8 cellular contexts compared by ENCODE assay signal in the genomic region with DNA sequence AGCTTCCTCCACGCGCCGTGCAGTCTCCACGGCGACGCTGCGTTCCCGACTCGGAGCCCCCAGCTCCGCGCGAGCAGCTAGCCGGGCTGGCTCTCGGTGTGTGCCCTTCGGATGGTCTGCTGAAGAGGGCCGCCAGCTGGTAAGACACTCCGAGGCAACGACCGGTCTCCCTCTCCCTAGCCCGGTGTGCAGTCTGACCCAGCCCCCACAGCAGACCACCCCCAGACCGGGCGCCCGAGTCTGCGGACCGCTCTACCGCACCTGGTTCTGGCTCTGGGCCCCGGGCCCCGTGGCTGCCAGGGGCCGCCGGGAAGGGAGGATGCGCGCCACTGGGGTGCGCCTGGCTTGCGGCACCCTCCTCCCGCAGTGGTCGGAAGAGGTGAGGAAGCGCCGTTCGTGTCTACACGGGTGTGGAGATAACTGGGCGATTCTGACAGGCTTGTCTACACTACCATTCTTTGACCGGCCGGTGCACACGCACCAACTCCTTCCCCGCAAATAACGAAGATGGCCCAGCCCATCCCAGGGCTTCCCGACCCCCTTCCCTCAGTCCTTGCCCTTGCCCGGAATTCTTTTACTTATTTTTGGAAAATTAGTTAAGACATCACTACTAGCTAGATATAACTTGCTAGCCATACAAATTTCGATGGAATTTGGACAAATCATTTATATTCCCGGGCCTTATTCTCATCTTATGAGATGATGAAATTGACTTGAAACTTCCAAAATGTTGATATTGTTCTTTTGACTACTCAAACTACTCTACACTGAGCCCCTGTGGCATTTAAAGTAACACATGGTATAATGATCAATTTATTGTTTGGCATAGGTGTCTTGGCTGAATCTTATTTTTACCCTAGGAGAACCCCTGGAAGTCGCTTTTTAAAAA. TPM values are rescaled to one million over a fixed set of nuclear protein-coding genes. Genes with fewer than 3 reads are reported as not detected.
DNase-seq lines count a peak whose midpoint lies in the region; ATAC-seq and TF ChIP-seq lines count a peak whose summit lies in the region.

No MANE protein-coding gene starts in this region.

- ATAC-seq in GM21381 (IDR thresholded peaks at IDR 0.05; ENCODE audit: unreplicated experiment): no peak

- TF ChIP-seq CTCF in HEK293 (tag by site-specific recombination; IDR thresholded peaks at IDR 0.05): peak; percentile 65
- TF ChIP-seq CTCF in cardiac muscle cell (IDR thresholded peaks at IDR 0.05; ENCODE audit: low read depth, low read length): no peak

- H3K9me3 ChIP-seq in HEK293 (ENCODE audit: control insufficient read depth, insufficient read depth, low read depth, low read length) (no peaks in the 10 kb centered on the region), cardiac muscle cell (ENCODE audit: low read depth) (no peaks in the 10 kb centered on the region)

- peak; percentile 55 for DNase-seq in NCI-H2171 treated with DMSO at 0.1 percent for 48 hours (lab: John Stamatoyannopoulos, UW)
- DNase-seq in NCI-H2171 (lab: John Stamatoyannopoulos, UW): no peak
- DNase-seq in NCI-H146 (lab: John Stamatoyannopoulos, UW): peak; percentile 44
- peak; percentile 2 for DNase-seq in activated T-helper 9 cell treated with anti-CD3 and anti-CD28 coated beads, Interleukin-2, amount 50 U/mL, for 16 hours (ENCODE audit: low read depth)
- DNase-seq in cardiac muscle cell (ENCODE audit: low read depth in 1 of 2, low spot score in 1 of 2): peak in 1 of 2 donors; percentile 0

- POLR2A ChIA-PET in HEK293 (lab: Yijun Ruan, JAX): interaction anchor here (0.6 to 1.4 kb wide), 3 partner anchors 45 to 1628 kb away, joined by 3 to 4 read pairs (median 3); a partner anchor contains a TSS

- peak overlapping the region; percentile 83 for H3K4me3 ChIP-seq in HEK293 (ENCODE audit: low read depth, low read length)
- H3K4me3 ChIP-seq in cardiac muscle cell: peak overlapping the region; percentile 75
- peak overlapping the region; percentile 76 for H3K4me3 ChIP-seq in rectal smooth muscle tissue (ENCODE audit: low read length)

- peaks cover under 1% of the 10 kb centered on the region; the same call in 1 of the 2 replicates for H3K4me1 ChIP-seq in HEK293 (ENCODE audit: control insufficient read depth, insufficient read depth, low read length)
- peaks cover 3% of the 10 kb centered on the region for H3K4me1 ChIP-seq in cardiac muscle cell (ENCODE audit: low read depth)
- no peaks in the 10 kb centered on the region for H3K4me1 ChIP-seq in rectal smooth muscle tissue (ENCODE audit: control insufficient read depth, insufficient read depth, low read length)

- H3K27me3 ChIP-seq in cardiac muscle cell (no peaks in the 10 kb centered on the region), rectal smooth muscle tissue (ENCODE audit: control insufficient read depth, insufficient read depth, low read length) (no peaks in the 10 kb centered on the region)

- no peaks in the 10 kb centered on the region for H3K36me3 ChIP-seq in HEK293 (ENCODE audit: control insufficient read depth in 2 of 2, insufficient read depth in 1 of 2, low read length in 2 of 2)
- H3K36me3 ChIP-seq in cardiac muscle cell: no peaks in the 10 kb centered on the region
- no peaks in the 10 kb centered on the region for H3K36me3 ChIP-seq in rectal smooth muscle tissue (ENCODE audit: control insufficient read depth, insufficient read depth, low read length)

- no peak overlapping the region for H3K9ac ChIP-seq in rectal smooth muscle tissue (ENCODE audit: low read length)

- CTCF ChIA-PET in HEK293 (lab: Yijun Ruan, JAX): interaction anchor here (0.6 to 2.0 kb wide), 5 partner anchors 10 to 1604 kb away, joined by 3 to 8 read pairs (median 4); no protein-coding TSS in a partner anchor

- H3K27ac ChIP-seq in HEK293 (ENCODE audit: extremely low read depth, low read depth, low read length) (peak overlapping the region; percentile 74; the same call in 1 of the 2 replicates), cardiac muscle cell (peak overlapping the region; percentile 2), rectal smooth muscle tissue (ENCODE audit: low read depth, low read length) (peak overlapping the region; percentile 7)

TF ChIP-seq in HEK293, 187 proteins besides CTCF, POLR2A, EP300 and RAD21 (continues in another document):
- peak; percentile 40; the same call in 1 of the 2 replicates for TF ChIP-seq KLF16 (tag by site-specific recombination; IDR thresholded peaks at IDR 0.05)
- TF ChIP-seq, protein P1, sequence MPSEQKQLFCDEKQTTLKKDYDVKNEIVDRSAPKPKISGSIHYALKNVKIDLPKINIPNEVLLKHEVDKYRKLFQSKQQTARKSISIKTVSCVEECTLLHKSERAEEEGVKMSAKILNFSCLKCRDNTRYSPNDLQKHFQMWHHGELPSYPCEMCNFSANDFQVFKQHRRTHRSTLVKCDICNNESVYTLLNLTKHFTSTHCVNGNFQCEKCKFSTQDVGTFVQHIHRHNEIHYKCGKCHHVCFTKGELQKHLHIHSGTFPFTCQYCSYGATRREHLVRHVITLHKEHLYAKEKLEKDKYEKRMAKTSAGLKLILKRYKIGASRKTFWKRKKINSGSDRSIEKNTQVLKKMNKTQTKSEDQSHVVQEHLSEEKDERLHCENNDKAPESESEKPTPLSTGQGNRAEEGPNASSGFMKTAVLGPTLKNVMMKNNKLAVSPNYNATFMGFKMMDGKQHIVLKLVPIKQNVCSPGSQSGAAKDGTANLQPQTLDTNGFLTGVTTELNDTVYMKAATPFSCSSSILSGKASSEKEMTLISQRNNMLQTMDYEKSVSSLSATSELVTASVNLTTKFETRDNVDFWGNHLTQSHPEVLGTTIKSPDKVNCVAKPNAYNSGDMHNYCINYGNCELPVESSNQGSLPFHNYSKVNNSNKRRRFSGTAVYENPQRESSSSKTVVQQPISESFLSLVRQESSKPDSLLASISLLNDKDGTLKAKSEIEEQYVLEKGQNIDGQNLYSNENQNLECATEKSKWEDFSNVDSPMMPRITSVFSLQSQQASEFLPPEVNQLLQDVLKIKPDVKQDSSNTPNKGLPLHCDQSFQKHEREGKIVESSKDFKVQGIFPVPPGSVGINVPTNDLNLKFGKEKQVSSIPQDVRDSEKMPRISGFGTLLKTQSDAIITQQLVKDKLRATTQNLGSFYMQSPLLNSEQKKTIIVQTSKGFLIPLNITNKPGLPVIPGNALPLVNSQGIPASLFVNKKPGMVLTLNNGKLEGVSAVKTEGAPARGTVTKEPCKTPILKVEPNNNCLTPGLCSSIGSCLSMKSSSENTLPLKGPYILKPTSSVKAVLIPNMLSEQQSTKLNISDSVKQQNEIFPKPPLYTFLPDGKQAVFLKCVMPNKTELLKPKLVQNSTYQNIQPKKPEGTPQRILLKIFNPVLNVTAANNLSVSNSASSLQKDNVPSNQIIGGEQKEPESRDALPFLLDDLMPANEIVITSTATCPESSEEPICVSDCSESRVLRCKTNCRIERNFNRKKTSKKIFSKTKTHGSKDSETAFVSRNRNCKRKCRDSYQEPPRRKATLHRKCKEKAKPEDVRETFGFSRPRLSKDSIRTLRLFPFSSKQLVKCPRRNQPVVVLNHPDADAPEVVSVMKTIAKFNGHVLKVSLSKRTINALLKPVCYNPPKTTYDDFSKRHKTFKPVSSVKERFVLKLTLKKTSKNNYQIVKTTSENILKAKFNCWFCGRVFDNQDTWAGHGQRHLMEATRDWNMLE (tag by site-specific recombination; conservative IDR thresholded peaks at IDR 0.05; ENCODE audit: low read depth): no peak
- no peak for TF ChIP-seq ZNF221 (tag by site-specific recombination; IDR thresholded peaks at IDR 0.05; ENCODE audit: borderline replicate concordance)
- TF ChIP-seq ZNF501 (tag by site-specific recombination; IDR thresholded peaks at IDR 0.05): 0 out of 2 replicates have a peak, but pooled peaks have one; percentile 27
- peak; percentile 61; the same call in 1 of the 2 replicates for TF ChIP-seq ZEB2 (tag by site-specific recombination; IDR thresholded peaks at IDR 0.05)
- TF ChIP-seq, protein P2, sequence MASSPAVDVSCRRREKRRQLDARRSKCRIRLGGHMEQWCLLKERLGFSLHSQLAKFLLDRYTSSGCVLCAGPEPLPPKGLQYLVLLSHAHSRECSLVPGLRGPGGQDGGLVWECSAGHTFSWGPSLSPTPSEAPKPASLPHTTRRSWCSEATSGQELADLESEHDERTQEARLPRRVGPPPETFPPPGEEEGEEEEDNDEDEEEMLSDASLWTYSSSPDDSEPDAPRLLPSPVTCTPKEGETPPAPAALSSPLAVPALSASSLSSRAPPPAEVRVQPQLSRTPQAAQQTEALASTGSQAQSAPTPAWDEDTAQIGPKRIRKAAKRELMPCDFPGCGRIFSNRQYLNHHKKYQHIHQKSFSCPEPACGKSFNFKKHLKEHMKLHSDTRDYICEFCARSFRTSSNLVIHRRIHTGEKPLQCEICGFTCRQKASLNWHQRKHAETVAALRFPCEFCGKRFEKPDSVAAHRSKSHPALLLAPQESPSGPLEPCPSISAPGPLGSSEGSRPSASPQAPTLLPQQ (tag by site-specific recombination; IDR thresholded peaks at IDR 0.05): peak; percentile 78
- TF ChIP-seq ZXDB (tag by site-specific recombination; IDR thresholded peaks at IDR 0.05): peak; percentile 73
- peak; percentile 52; the same call in 1 of the 2 replicates for TF ChIP-seq WT1 (tag by site-specific recombination; IDR thresholded peaks at IDR 0.05)
- TF ChIP-seq ZNF37A (tag by site-specific recombination; IDR thresholded peaks at IDR 0.05): no peak
- TF ChIP-seq ZNF514 (tag by site-specific recombination; IDR thresholded peaks at IDR 0.05): no peak
- TF ChIP-seq ZNF184 (tag by site-specific recombination; IDR thresholded peaks at IDR 0.05): no peak
- 0 out of 2 replicates have a peak, but pooled peaks have one; percentile 23 for TF ChIP-seq ZNF660 (tag by site-specific recombination; IDR thresholded peaks at IDR 0.05)
- TF ChIP-seq KLF10 (tag by site-specific recombination; IDR thresholded peaks at IDR 0.05): peak; percentile 13; the same call in 1 of the 2 replicates
- TF ChIP-seq ZBTB8A (tag by site-specific recombination; IDR thresholded peaks at IDR 0.05): peak; percentile 79
- TF ChIP-seq ZNF785 (tag by site-specific recombination; IDR thresholded peaks at IDR 0.05): no peak
- TF ChIP-seq GLIS2 (tag by site-specific recombination; IDR thresholded peaks at IDR 0.05): peak; percentile 77
- TF ChIP-seq ZNF549 (tag by site-specific recombination; IDR thresholded peaks at IDR 0.05): no peak
- no peak for TF ChIP-seq PRDM1 (tag by site-specific recombination; IDR thresholded peaks at IDR 0.05)

RNA-seq across cellular contexts. Expression of a gene that starts 1.1 kb away (rescaled TPM):
- 1.0 and 1.5 TPM in 2 replicates for total RNA-seq in cardiac muscle cell
- polyA plus RNA-seq in cardiac muscle cell: 2.9 and 6.2 TPM in 2 replicates

RNA-seq across cellular contexts. Expression of a gene that starts 45.4 kb away (rescaled TPM):
- 0.11 and 0.12 TPM in 2 replicates for total RNA-seq in cardiac muscle cell
- 0.39 TPM in 1 of 2 replicates, not detected in the other for polyA plus RNA-seq in cardiac muscle cell

RNA-seq across cellular contexts. Expression of a gene that starts 56.2 kb away (rescaled TPM):
- 0.69 and 2.0 TPM in 2 replicates for total RNA-seq in cardiac muscle cell
- polyA plus RNA-seq in cardiac muscle cell: 0.25 TPM in 1 of 2 replicates, not detected in the other

Comparison
In these comparisons a context has a peak if more than half of its experiments do, and no peak if none do; other contexts are left out.
1. H3K27ac ChIP-seq: peak in every context shown above with its lines; median percentile 74 in HEK293; 7 in rectal smooth muscle tissue; 2 in cardiac muscle cell.